8 cellular contexts compared by ENCODE assay signal in the genomic region with DNA sequence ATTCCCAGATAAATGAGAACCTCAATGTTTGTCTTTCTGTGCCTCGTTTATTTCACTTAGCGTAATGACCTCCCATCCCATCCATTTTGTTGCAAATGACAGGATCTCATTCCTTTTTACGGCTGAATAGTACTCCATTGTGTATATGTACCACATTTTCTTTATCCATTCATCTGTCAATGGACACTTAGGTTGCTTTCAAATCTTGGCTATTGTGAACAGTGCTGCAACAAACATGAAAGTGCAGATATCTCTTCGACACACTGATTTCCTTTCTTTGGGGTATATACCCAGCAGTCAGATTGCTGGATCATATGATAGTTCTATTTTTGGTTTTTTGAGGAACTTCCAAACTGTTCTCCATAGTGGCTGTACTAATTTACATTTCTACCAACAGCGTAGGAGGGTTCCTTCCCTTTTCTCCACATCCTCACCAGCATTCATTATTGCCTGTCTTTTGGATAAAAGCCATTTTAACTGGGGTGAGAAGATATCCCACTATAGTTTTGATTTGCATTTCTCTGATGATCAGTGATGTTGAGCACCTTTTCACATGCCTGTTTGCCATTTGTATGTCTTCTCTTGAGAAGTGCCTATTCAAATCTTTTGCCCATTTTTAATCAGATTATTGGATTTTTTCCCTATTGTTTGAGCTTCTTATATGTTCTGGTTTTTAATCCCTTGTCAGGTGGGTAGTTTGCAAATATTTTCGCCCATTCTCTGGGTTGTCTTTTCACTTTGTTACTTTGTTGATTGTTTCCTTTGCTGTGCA. TPM values are rescaled to one million over a fixed set of nuclear protein-coding genes. Genes with fewer than 3 reads are reported as not detected.
A peak's percentile ranks its signal among the peaks of the same experiment; 100 is the strongest.
DNase-seq lines count a peak whose midpoint lies in the region; ATAC-seq lines count a peak whose summit lies in the region.
"Not testable (repeated sequence)": the region's sequence is repeated elsewhere in the genome, so short reads cannot be mapped to it uniquely, and the experiment has no call there.

No MANE protein-coding gene starts in this region.

- H3K27ac Mint-ChIP-seq in T-helper 17 cell = peak overlapping the region; percentile 82
- peak overlapping the region; percentile 63 for H3K27ac Mint-ChIP-seq in activated CD4-positive, alpha-beta memory T cell treated with anti-CD3 and anti-CD28 coated beads, Interleukin-2, amount 10 ng/mL, durations not matched to agents 7 days and 5 days
- peak overlapping the region; percentile 69 for H3K27ac Mint-ChIP-seq in activated naive CD4-positive, alpha-beta T cell treated with anti-CD3 and anti-CD28 coated beads, Interleukin-2, amount 50 U/mL, for 24 hours
- peak overlapping the region; percentile 96 to 100 for H3K27ac Mint-ChIP-seq in natural killer cell treated with Interleukin-12 subunit alpha and Interleukin-12 subunit beta and Interleukin-15 and Interleukin-18, amount 100 ng/mL, for 72 hours

- H3K9me3 ChIP-seq in T-helper 17 cell (ENCODE audit: control insufficient read depth, low read length, poor library complexity, severe bottlenecking) = not testable (repeated sequence)

- H3K9me3 Mint-ChIP-seq in activated CD4-positive, alpha-beta memory T cell treated with anti-CD3 and anti-CD28 coated beads, Interleukin-2, amount 10 ng/mL, durations not matched to agents 7 days and 5 days; activated naive CD4-positive, alpha-beta T cell treated with anti-CD3 and anti-CD28 coated beads, Interleukin-2, amount 50 U/mL, for 24 hours; natural killer cell treated with Interleukin-12 subunit alpha and Interleukin-12 subunit beta and Interleukin-15 and Interleukin-18, amount 100 ng/mL, for 72 hours: not testable (repeated sequence)

- peak overlapping the region; percentile 60 for H3K4me3 Mint-ChIP-seq in T-helper 17 cell
- not testable (repeated sequence) for H3K4me3 Mint-ChIP-seq in activated CD4-positive, alpha-beta memory T cell treated with anti-CD3 and anti-CD28 coated beads, Interleukin-2, amount 10 ng/mL, durations not matched to agents 7 days and 5 days
- peak overlapping the region; percentile 23 for H3K4me3 Mint-ChIP-seq in activated naive CD4-positive, alpha-beta T cell treated with anti-CD3 and anti-CD28 coated beads, Interleukin-2, amount 50 U/mL, for 24 hours
- H3K4me3 Mint-ChIP-seq in natural killer cell treated with Interleukin-12 subunit alpha and Interleukin-12 subunit beta and Interleukin-15 and Interleukin-18, amount 100 ng/mL, for 72 hours = peak overlapping the region; percentile 40

- peak; percentile 73 to 80 for DNase-seq in AML-193 (lab: John Stamatoyannopoulos, UW)
- peak; percentile 76 for DNase-seq in GF-D8 (lab: John Stamatoyannopoulos, UW)
- peak; percentile 50 for DNase-seq in NOMO-1 treated with DMSO at 0.1 percent for 48 hours (lab: John Stamatoyannopoulos, UW; ENCODE audit: unreplicated experiment)
- DNase-seq in T-helper 17 cell; activated CD4-positive, alpha-beta memory T cell treated with anti-CD3 and anti-CD28 coated beads, Interleukin-2, amount 10 ng/mL, durations not matched to agents 7 days and 5 days; Right ventricle myocardium inferior (ENCODE audit: missing footprints); natural killer cell treated with Interleukin-12 subunit alpha and Interleukin-12 subunit beta and Interleukin-15 and Interleukin-18, amount 100 ng/mL, for 72 hours (ENCODE audit: low spot score): not testable (repeated sequence)

- not testable (repeated sequence) for H3K27me3 Mint-ChIP-seq in T-helper 17 cell; activated CD4-positive, alpha-beta memory T cell treated with anti-CD3 and anti-CD28 coated beads, Interleukin-2, amount 10 ng/mL, durations not matched to agents 7 days and 5 days; activated naive CD4-positive, alpha-beta T cell treated with anti-CD3 and anti-CD28 coated beads, Interleukin-2, amount 50 U/mL, for 24 hours; natural killer cell treated with Interleukin-12 subunit alpha and Interleukin-12 subunit beta and Interleukin-15 and Interleukin-18, amount 100 ng/mL, for 72 hours

- POLR2A ChIA-PET in activated CD4-positive, alpha-beta memory T cell treated with anti-CD3 and anti-CD28 coated beads, Interleukin-2, amount 10 ng/mL, durations not matched to agents 7 days and 5 days (lab: Charles Lee) = interaction anchor here (0.7 to 5.5 kb wide), 8 partner anchors 9 to 164 kb away, joined by 3 to 61 read pairs (median 4); a partner anchor contains a TSS

- intact Hi-C loops in Right ventricle myocardium inferior (cut with DNase I) = not testable (repeated sequence)

- H3K4me1 Mint-ChIP-seq in T-helper 17 cell = peaks cover 25% of the 10 kb centered on the region
- H3K4me1 Mint-ChIP-seq in activated CD4-positive, alpha-beta memory T cell treated with anti-CD3 and anti-CD28 coated beads, Interleukin-2, amount 10 ng/mL, durations not matched to agents 7 days and 5 days = peaks cover 74% of the 10 kb centered on the region
- peaks cover 70% of the 10 kb centered on the region for H3K4me1 Mint-ChIP-seq in activated naive CD4-positive, alpha-beta T cell treated with anti-CD3 and anti-CD28 coated beads, Interleukin-2, amount 50 U/mL, for 24 hours
- H3K4me1 Mint-ChIP-seq in natural killer cell treated with Interleukin-12 subunit alpha and Interleukin-12 subunit beta and Interleukin-15 and Interleukin-18, amount 100 ng/mL, for 72 hours (ENCODE audit: low read depth in 2 of 2) = peaks cover 45 to 54% of the 10 kb centered on the region in 2 donors

- H3K36me3 Mint-ChIP-seq in T-helper 17 cell (ENCODE audit: low read depth); activated naive CD4-positive, alpha-beta T cell treated with anti-CD3 and anti-CD28 coated beads, Interleukin-2, amount 50 U/mL, for 24 hours; natural killer cell treated with Interleukin-12 subunit alpha and Interleukin-12 subunit beta and Interleukin-15 and Interleukin-18, amount 100 ng/mL, for 72 hours: not testable (repeated sequence)
- peaks cover 21% of the 10 kb centered on the region for H3K36me3 Mint-ChIP-seq in activated CD4-positive, alpha-beta memory T cell treated with anti-CD3 and anti-CD28 coated beads, Interleukin-2, amount 10 ng/mL, durations not matched to agents 7 days and 5 days (ENCODE audit: low read depth)

- CTCF ChIA-PET in activated CD4-positive, alpha-beta memory T cell treated with anti-CD3 and anti-CD28 coated beads, Interleukin-2, amount 10 ng/mL, durations not matched to agents 7 days and 5 days (lab: Charles Lee) = interaction anchor here (1.6 to 5.4 kb wide), 6 partner anchors 10 to 165 kb away, joined by 5 to 56 read pairs (median 12); no protein-coding TSS in a partner anchor

- not testable (repeated sequence) for ATAC-seq in T-helper 17 cell; natural killer cell treated with Interleukin-12 subunit alpha and Interleukin-12 subunit beta and Interleukin-15 and Interleukin-18, amount 100 ng/mL, for 72 hours
- peak; percentile 36 for ATAC-seq in Right ventricle myocardium inferior

RNA-seq across cellular contexts. Expression of a gene that starts 16.2 kb away (rescaled TPM):
- total RNA-seq in T-helper 17 cell (100 to 1,000 TPM; 210 to 310 TPM), Right ventricle myocardium inferior (27.8 TPM)
- total RNA-seq in activated CD4-positive, alpha-beta memory T cell treated with anti-CD3 and anti-CD28 coated beads, Interleukin-2, amount 10 ng/mL, durations not matched to agents 7 days and 5 days = 100 to 1,000 TPM; 497 to 505 TPM
- total RNA-seq in natural killer cell treated with Interleukin-12 subunit alpha and Interleukin-12 subunit beta and Interleukin-15 and Interleukin-18, amount 100 ng/mL, for 72 hours = 100 to 1,000 TPM; 511 to 723 TPM
